9 cellular contexts compared by ENCODE assay signal in the genomic region with DNA sequence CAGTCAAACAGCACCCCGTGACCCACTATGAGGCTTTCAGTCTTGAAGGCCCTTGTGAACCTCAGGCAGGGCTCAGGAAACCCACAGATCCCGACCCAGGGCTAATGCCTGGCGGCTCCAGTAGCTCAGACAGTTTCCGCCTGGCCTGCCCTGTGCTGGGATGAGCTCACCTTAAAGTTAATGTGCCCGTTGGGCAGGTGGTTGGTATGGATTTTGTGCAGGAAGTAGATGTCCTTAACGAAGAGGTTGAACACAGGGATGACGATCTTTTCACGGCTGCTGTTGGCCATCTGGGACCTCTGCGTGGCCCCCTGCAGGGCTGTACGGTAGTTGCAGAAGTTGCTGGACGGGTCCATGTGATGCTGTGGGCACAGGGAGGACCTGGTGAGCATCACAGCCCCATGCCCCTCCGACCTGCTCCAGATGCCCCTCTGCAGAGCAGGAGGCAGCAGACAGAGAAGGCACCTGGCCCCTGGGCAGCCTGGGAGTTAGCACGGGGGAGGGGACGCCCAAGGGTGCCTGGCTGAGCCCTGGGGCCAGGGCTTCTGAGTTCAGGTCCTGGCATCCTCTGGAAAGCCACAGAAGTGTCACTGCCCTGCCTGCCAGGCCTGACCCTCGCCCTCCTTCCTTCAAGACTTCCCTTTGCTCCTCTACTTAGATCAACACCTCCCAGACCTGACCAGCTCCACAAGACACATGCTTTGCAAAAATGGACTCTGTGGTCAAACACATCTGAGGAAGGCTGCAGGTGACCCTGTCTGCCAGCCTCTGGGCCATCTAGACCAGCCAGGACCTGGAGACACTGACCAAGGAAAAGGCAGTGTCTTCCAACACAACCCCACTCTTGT. TPM values are rescaled to one million over a fixed set of nuclear protein-coding genes. Genes with fewer than 3 reads are reported as not detected.
A peak's percentile ranks its signal among the peaks of the same experiment; 100 is the strongest.
DNase-seq lines count a peak whose midpoint lies in the region; ATAC-seq and TF ChIP-seq lines count a peak whose summit lies in the region.
"Had no signal": no experiment of that assay in that cellular context is flagged by ENCODE, and none has a peak within 500 bp of the region (broad histone marks: within the 10 kb centered on the region; RNA-seq: fewer than 3 reads in every experiment).

No MANE protein-coding gene starts in this region.

- no peaks in the 10 kb centered on the region for H3K4me1 ChIP-seq in A673 (ENCODE audit: insufficient read depth, low read length, poor library complexity, severe bottlenecking)
- peaks cover 0 to 11% (median 0%) of the 10 kb centered on the region in 4 donors for H3K4me1 ChIP-seq in Peyer's patch

- H3K27me3 ChIP-seq in A673 (replicated peaks; ENCODE audit: insufficient read depth, low read depth, low read length, poor library complexity), result no peaks in the 10 kb centered on the region
- H3K27me3 ChIP-seq in Peyer's patch, result no peaks in the 10 kb centered on the region

- no TSS peak for BruUV-seq in A673 (replicated peaks; lab: Mats Ljungman, UMichigan)

- TF ChIP-seq POLR2A in Peyer's patch (IDR thresholded peaks at IDR 0.05), result no peak

- DNase-seq in A673 (ENCODE audit: low spot score), result peak; percentile 50
- DNase-seq in Peyer's patch, result peak; percentile 15 to 46 (median 43)
- DNase-seq in left ventricle myocardium superior, result peak; percentile 35
- no peak for DNase-seq in NCI-H345 treated with DMSO at 0.1 percent for 48 hours (lab: John Stamatoyannopoulos, UW; ENCODE audit: unreplicated experiment)
- DNase-seq in pons (ENCODE audit: low spot score), result no peak

- H3K27ac ChIP-seq in A673 (ENCODE audit: low read depth, low read length, poor library complexity, severe bottlenecking) (no peak overlapping the region), Peyer's patch (no peak overlapping the region)
- H3K27ac ChIP-seq: heart right ventricle had no signal

- POLR2A ChIA-PET in A673 (lab: Charles Lee; ENCODE audit: low non-redundant PET), result no interaction called here

- no peaks in the 10 kb centered on the region for H3K36me3 ChIP-seq in A673 (ENCODE audit: insufficient read depth, low read length, poor library complexity, severe bottlenecking)
- H3K36me3 ChIP-seq in Peyer's patch, result no peaks in the 10 kb centered on the region
- H3K36me3 ChIP-seq: heart right ventricle had no signal

- TF ChIP-seq CTCF in A673 (conservative IDR thresholded peaks at IDR 0.05; ENCODE audit: low read depth, low read length), result peak; percentile 62
- TF ChIP-seq CTCF in GM12873 (IDR thresholded peaks at IDR 0.05; ENCODE audit: insufficient read depth, low read depth, low read length, missing control alignments), result peak; percentile 61
- peak in 1 of 6 experiments; percentile 22 for TF ChIP-seq CTCF in Peyer's patch (IDR thresholded peaks at IDR 0.05)

- no peaks in the 10 kb centered on the region for H3K9me3 ChIP-seq in A673 (ENCODE audit: low read depth, low read length, poor library complexity, severe bottlenecking)
- no peaks in the 10 kb centered on the region for H3K9me3 ChIP-seq in Peyer's patch
- H3K9me3 ChIP-seq: heart right ventricle had no signal

- CTCF ChIA-PET in A673 (lab: Charles Lee), result no interaction called here

- intact Hi-C loops in A673 (cut with micrococcal nuclease; ENCODE audit: unreplicated experiment), result no loop called here
- intact Hi-C loops in left ventricle myocardium superior (cut with micrococcal nuclease), result no loop called here

- H3K4me3 ChIP-seq in A673 (ENCODE audit: low read depth, low read length, poor library complexity, severe bottlenecking), result no peak overlapping the region
- no peak overlapping the region for H3K4me3 ChIP-seq in Peyer's patch
- H3K4me3 ChIP-seq: heart right ventricle had no signal

- ATAC-seq in left ventricle myocardium superior, result no peak
- ATAC-seq in GM21825 (IDR thresholded peaks at IDR 0.05; ENCODE audit: unreplicated experiment), result no peak
- no peak for ATAC-seq in GM19023 (IDR thresholded peaks at IDR 0.05; ENCODE audit: unreplicated experiment)

RNA-seq across cellular contexts. Expression of a gene that starts 59.8 kb away (rescaled TPM):
- total RNA-seq in A673 (2021) (16.2 and 18.6 TPM in 2 replicates), Peyer's patch (10 to 100 TPM in 1 of 4 donors, 1 to 10 TPM in 3; 5.8 to 24.8 (median 7.9) TPM), left ventricle myocardium superior (7.7 TPM)

Comparison
In these comparisons a context has a peak if more than half of its experiments do, and no peak if none do; other contexts are left out.
1. DNase-seq: peak in A673 (single experiment), Peyer's patch (3 of 3) and left ventricle myocardium superior (single experiment); none in NCI-H345 treated with DMSO at 0.1 percent for 48 hours (single experiment) and pons (single experiment).